1 cellular context compared by ENCODE assay signal in genomic region chr13:73731564-73731963, GRCh38.
TF ChIP-seq lines count a peak whose summit lies in the region.

No MANE protein-coding gene starts in this region.

TF ChIP-seq in H1, 55 proteins besides CTCF, POLR2A, EP300 and RAD21 (continued from another document):
- TF ChIP-seq NANOG (IDR thresholded peaks at IDR 0.05; ENCODE audit: insufficient read depth, low read depth, low read length, poor library complexity, severe bottlenecking), result peak; percentile 23
